In the genomic region with DNA sequence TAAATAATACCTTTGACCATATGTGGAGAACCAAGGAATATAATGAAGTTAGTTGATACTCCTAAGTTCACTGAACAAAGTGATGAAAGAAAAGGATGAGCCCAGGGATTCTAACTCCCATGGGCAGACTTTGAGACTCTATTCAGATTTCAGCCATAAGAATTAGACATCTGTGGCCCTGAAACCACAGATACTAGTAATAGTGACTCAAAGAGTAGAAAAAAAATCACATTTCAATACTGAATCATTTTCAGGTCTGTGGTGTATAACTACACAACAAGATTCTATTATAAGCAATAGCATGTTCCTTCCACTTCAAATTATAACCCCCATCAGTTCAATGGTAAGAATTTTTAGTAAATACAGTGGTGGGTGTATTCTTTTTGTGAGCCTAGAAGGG, we compare ENCODE assay signal across 23 cellular contexts. TPM values are rescaled to one million over a fixed set of nuclear protein-coding genes. Genes with fewer than 3 reads are reported as not detected.
DNase-seq lines count a peak whose midpoint lies in the region; ATAC-seq and TF ChIP-seq lines count a peak whose summit lies in the region.
"Had no signal": no experiment of that assay in that cellular context is flagged by ENCODE, and none has a peak within 500 bp of the region (broad histone marks: within the 10 kb centered on the region; RNA-seq: fewer than 3 reads in every experiment).

No MANE protein-coding gene starts in this region.

- no peak overlapping the region for H3K27ac Mint-ChIP-seq in stimulated activated naive CD8-positive, alpha-beta T cell treated with anti-CD3 and anti-CD28 coated beads, Interleukin-15, amount 100 ng/mL, for 72 hours
- no peak overlapping the region for H3K27ac Mint-ChIP-seq in effector memory CD8-positive, alpha-beta T cell
- H3K27ac Mint-ChIP-seq: CD14-positive monocyte; CD4-positive, alpha-beta T cell; CD8-positive, alpha-beta memory T cell; GM23338; HFFc6 had no signal

- no peak overlapping the region for H3K4me3 Mint-ChIP-seq in stimulated activated naive CD8-positive, alpha-beta T cell treated with anti-CD3 and anti-CD28 coated beads, Interleukin-15, amount 100 ng/mL, for 72 hours
- no peak overlapping the region for H3K4me3 Mint-ChIP-seq in effector memory CD8-positive, alpha-beta T cell
- H3K4me3 Mint-ChIP-seq: CD14-positive monocyte; CD4-positive, alpha-beta T cell; CD8-positive, alpha-beta memory T cell; GM23338; HFFc6 had no signal

- H3K36me3 Mint-ChIP-seq in effector memory CD8-positive, alpha-beta T cell (ENCODE audit: insufficient read depth), result no peaks in the 10 kb centered on the region

- no peak for TF ChIP-seq CTCF in fibroblast of mammary gland (conservative IDR thresholded peaks at IDR 0.05; ENCODE audit: control insufficient read depth, insufficient read depth, low read depth, low read length)

- no peak overlapping the region for H3K4me3 ChIP-seq in fibroblast of mammary gland (ENCODE audit: control insufficient read depth, low read depth, low read length)
- H3K4me3 ChIP-seq: A549, GM23338, HAP-1 had no signal

- DNase-seq in stimulated activated naive CD8-positive, alpha-beta T cell treated with anti-CD3 and anti-CD28 coated beads, Interleukin-15, amount 100 ng/mL, for 72 hours, result no peak
- DNase-seq in stimulated activated naive CD8-positive, alpha-beta T cell treated with anti-CD3 and anti-CD28 coated beads, Interleukin-15, Interleukin-2, amounts not matched to agents 100 U/mL and 50 U/mL, for 24 hours, result no peak
- peak; percentile 13 for DNase-seq in fibroblast of mammary gland (ENCODE audit: low read depth)
- DNase-seq in NAMALWA (ENCODE audit: low spot score), result no peak
- DNase-seq in A172 (ENCODE audit: low spot score), result no peak
- no peak for DNase-seq in NCI-H524 (lab: John Stamatoyannopoulos, UW)
- no peak for DNase-seq in effector memory CD8-positive, alpha-beta T cell
- DNase-seq: ACHN; AML-193; BE2C; CD4-positive, alpha-beta T cell; CD8-positive, alpha-beta memory T cell; DMS 273 treated with DMSO at 0.1 percent for 48 hours; DMS79; EL; GDM1; HFFc6 had no signal

- H3K9me3 Mint-ChIP-seq in stimulated activated naive CD8-positive, alpha-beta T cell treated with anti-CD3 and anti-CD28 coated beads, Interleukin-15, amount 100 ng/mL, for 72 hours, result peaks cover 15 to 23% of the 10 kb centered on the region in 2 donors
- peaks cover 7 to 9% of the 10 kb centered on the region in 2 donors for H3K9me3 Mint-ChIP-seq in effector memory CD8-positive, alpha-beta T cell
- H3K9me3 Mint-ChIP-seq: CD4-positive, alpha-beta T cell had no signal

- H3K4me1 Mint-ChIP-seq in stimulated activated naive CD8-positive, alpha-beta T cell treated with anti-CD3 and anti-CD28 coated beads, Interleukin-15, amount 100 ng/mL, for 72 hours, result no peaks in the 10 kb centered on the region
- H3K4me1 Mint-ChIP-seq in effector memory CD8-positive, alpha-beta T cell (ENCODE audit: low read depth in 2 of 2), result no peaks in the 10 kb centered on the region
- H3K4me1 Mint-ChIP-seq: CD14-positive monocyte; CD8-positive, alpha-beta memory T cell; GM23338 had no signal

- peak; percentile 53 for ATAC-seq in stimulated activated naive CD8-positive, alpha-beta T cell treated with anti-CD3 and anti-CD28 coated beads, Interleukin-15, amount 100 ng/mL, for 72 hours
- no peak for ATAC-seq in stimulated activated naive CD8-positive, alpha-beta T cell treated with anti-CD3 and anti-CD28 coated beads, Interleukin-15, Interleukin-2, amounts not matched to agents 100 U/mL and 50 U/mL, for 24 hours
- peak; percentile 48 for ATAC-seq in HG02938 (IDR thresholded peaks at IDR 0.05; ENCODE audit: unreplicated experiment)
- no peak for ATAC-seq in effector memory CD8-positive, alpha-beta T cell (replicated peaks)
- ATAC-seq: A549, GM23338 had no signal

- no peaks in the 10 kb centered on the region for H3K27me3 Mint-ChIP-seq in stimulated activated naive CD8-positive, alpha-beta T cell treated with anti-CD3 and anti-CD28 coated beads, Interleukin-15, amount 100 ng/mL, for 72 hours
- peaks cover 6 to 7% of the 10 kb centered on the region in 2 donors for H3K27me3 Mint-ChIP-seq in effector memory CD8-positive, alpha-beta T cell
- H3K27me3 Mint-ChIP-seq: CD4-positive, alpha-beta T cell had no signal

RNA-seq across cellular contexts. Expression of a gene that starts 16.4 kb away (rescaled TPM):
- not detected in 2 replicates for total RNA-seq in A172 (2014; rRNA removed; shearing (Covaris generic))
- total RNA-seq: CD4-positive, alpha-beta T cell; CD8-positive, alpha-beta memory T cell; GM23338; H4; HFFc6 had no signal

Comparison
In these comparisons a context has a peak if more than half of its experiments do, and no peak if none do; other contexts are left out.
1. ATAC-seq: peak in stimulated activated naive CD8-positive, alpha-beta T cell treated with anti-CD3 and anti-CD28 coated beads, Interleukin-15, amount 100 ng/mL, for 72 hours (single experiment) and HG02938 (single experiment); none in stimulated activated naive CD8-positive, alpha-beta T cell treated with anti-CD3 and anti-CD28 coated beads, Interleukin-15, Interleukin-2, amounts not matched to agents 100 U/mL and 50 U/mL, for 24 hours (single experiment) and effector memory CD8-positive, alpha-beta T cell (single experiment).